ENCODE assay signal across 10 cellular contexts in genomic region chr15:22968356-22968755, GRCh38. TPM values are rescaled to one million over a fixed set of nuclear protein-coding genes. Genes with fewer than 3 reads are reported as not detected.
DNase-seq lines count a peak whose midpoint lies in the region; ATAC-seq and TF ChIP-seq lines count a peak whose summit lies in the region.
"Had no signal": no experiment of that assay in that cellular context is flagged by ENCODE, and none has a peak within 500 bp of the region (broad histone marks: within the 10 kb centered on the region; RNA-seq: fewer than 3 reads in every experiment).

No MANE protein-coding gene starts in this region.

- H3K27me3 Mint-ChIP-seq in activated CD8-positive, alpha-beta T cell treated with anti-CD3 and anti-CD28 coated beads, Interleukin-2, amount 10 ng/mL, durations not matched to agents 7 days and 5 days (ENCODE audit: low read depth), result peaks cover 1% of the 10 kb centered on the region
- H3K27me3 Mint-ChIP-seq: central memory CD8-positive, alpha-beta T cell had no signal

- CTCF ChIA-PET in activated CD8-positive, alpha-beta T cell treated with anti-CD3 and anti-CD28 coated beads, Interleukin-2, amount 10 ng/mL, durations not matched to agents 7 days and 5 days (lab: Charles Lee), result no interaction called here

- POLR2A ChIA-PET in activated CD8-positive, alpha-beta T cell treated with anti-CD3 and anti-CD28 coated beads, Interleukin-2, amount 10 ng/mL, durations not matched to agents 7 days and 5 days (lab: Charles Lee), result no interaction called here

- no peak overlapping the region for H3K4me3 ChIP-seq in RWPE2 (ENCODE audit: severe bottlenecking)

- peak; percentile 92 for ATAC-seq in RWPE2 (ENCODE audit: low read depth)
- ATAC-seq in GM21423 (IDR thresholded peaks at IDR 0.05; ENCODE audit: unreplicated experiment), result no peak
- ATAC-seq in GM18909 (IDR thresholded peaks at IDR 0.05; ENCODE audit: poor library complexity, unreplicated experiment), result no peak
- no peak for ATAC-seq in HG03342 (IDR thresholded peaks at IDR 0.05; ENCODE audit: unreplicated experiment)
- ATAC-seq in activated CD8-positive, alpha-beta T cell treated with anti-CD3 and anti-CD28 coated beads, Interleukin-2, amount 10 ng/mL, durations not matched to agents 7 days and 5 days, result no peak

- H3K4me1 ChIP-seq in RWPE2 (ENCODE audit: insufficient read depth, poor library complexity, severe bottlenecking), result peaks cover 27% of the 10 kb centered on the region

- H3K27me3 ChIP-seq in RWPE2 (ENCODE audit: insufficient read depth, poor library complexity, severe bottlenecking), result no peaks in the 10 kb centered on the region

- peaks cover 10% of the 10 kb centered on the region for H3K9me3 Mint-ChIP-seq in activated CD8-positive, alpha-beta T cell treated with anti-CD3 and anti-CD28 coated beads, Interleukin-2, amount 10 ng/mL, durations not matched to agents 7 days and 5 days (ENCODE audit: insufficient read depth)
- H3K9me3 Mint-ChIP-seq: central memory CD8-positive, alpha-beta T cell had no signal

- no peak overlapping the region for H3K27ac Mint-ChIP-seq in activated CD8-positive, alpha-beta T cell treated with anti-CD3 and anti-CD28 coated beads, Interleukin-2, amount 10 ng/mL, durations not matched to agents 7 days and 5 days

- DNase-seq in EH (ENCODE audit: low read depth) (peak; percentile 91), RWPE2 (ENCODE audit: low spot score) (no peak), fibroblast of peridontal ligament (ENCODE audit: extremely low read depth) (peak; percentile 84), pulmonary artery endothelial cell (ENCODE audit: low read depth, low spot score) (peak; percentile 64)
- no peak for DNase-seq in activated CD8-positive, alpha-beta T cell treated with anti-CD3 and anti-CD28 coated beads, Interleukin-2, amount 10 ng/mL, durations not matched to agents 7 days and 5 days
- DNase-seq: DMS53 had no signal

- H3K36me3 ChIP-seq in RWPE2 (ENCODE audit: low read depth), result peaks cover 22% of the 10 kb centered on the region

- peak overlapping the region; percentile 31 for H3K27ac ChIP-seq in RWPE2 (ENCODE audit: poor library complexity, severe bottlenecking)

- H3K36me3 Mint-ChIP-seq in activated CD8-positive, alpha-beta T cell treated with anti-CD3 and anti-CD28 coated beads, Interleukin-2, amount 10 ng/mL, durations not matched to agents 7 days and 5 days (ENCODE audit: low read depth), result no peaks in the 10 kb centered on the region

- no peak overlapping the region for H3K4me3 Mint-ChIP-seq in activated CD8-positive, alpha-beta T cell treated with anti-CD3 and anti-CD28 coated beads, Interleukin-2, amount 10 ng/mL, durations not matched to agents 7 days and 5 days
- H3K4me3 Mint-ChIP-seq: central memory CD8-positive, alpha-beta T cell had no signal

- no peaks in the 10 kb centered on the region for H3K4me1 Mint-ChIP-seq in activated CD8-positive, alpha-beta T cell treated with anti-CD3 and anti-CD28 coated beads, Interleukin-2, amount 10 ng/mL, durations not matched to agents 7 days and 5 days (ENCODE audit: low read depth)
- H3K4me1 Mint-ChIP-seq: central memory CD8-positive, alpha-beta T cell had no signal

- TF ChIP-seq CTCF in RWPE2 (IDR thresholded peaks at IDR 0.05; ENCODE audit: poor library complexity, severe bottlenecking), result no peak

- H3K9me3 ChIP-seq in RWPE2 (ENCODE audit: severe bottlenecking), result peaks cover 14% of the 10 kb centered on the region

RNA-seq across cellular contexts. Expression of gene CYFIP1, which starts 11.8 kb away (rescaled TPM):
- total RNA-seq in pulmonary artery endothelial cell, result 109 and 119 TPM in 2 replicates
- 1 to 10 TPM; 8.8 to 9.3 TPM for total RNA-seq in activated CD8-positive, alpha-beta T cell treated with anti-CD3 and anti-CD28 coated beads, Interleukin-2, amount 10 ng/mL, durations not matched to agents 7 days and 5 days

Comparison
In these comparisons a context has a peak if more than half of its experiments do, and no peak if none do; other contexts are left out.
1. DNase-seq: peak in EH (single experiment), fibroblast of peridontal ligament (single experiment) and pulmonary artery endothelial cell (single experiment); none in RWPE2 (single experiment) and activated CD8-positive, alpha-beta T cell treated with anti-CD3 and anti-CD28 coated beads, Interleukin-2, amount 10 ng/mL, durations not matched to agents 7 days and 5 days (single experiment).
2. RNA of gene CYFIP1, which starts 11.8 kb away (total RNA-seq): 109 to 119 TPM in pulmonary artery endothelial cell; 8.8 to 9.3 TPM in activated CD8-positive, alpha-beta T cell treated with anti-CD3 and anti-CD28 coated beads, Interleukin-2, amount 10 ng/mL, durations not matched to agents 7 days and 5 days; every median in the first group is over 10 times any median in the second.